Comparison of ENCODE assay signal across 14 cellular contexts in genomic region chr19:50646074-50646807, GRCh38. TPM values are rescaled to one million over a fixed set of nuclear protein-coding genes. Genes with fewer than 3 reads are reported as not detected.
DNase-seq lines count a peak whose midpoint lies in the region.
"Had no signal": no experiment of that assay in that cellular context is flagged by ENCODE, and none has a peak within 500 bp of the region (broad histone marks: within the 10 kb centered on the region; RNA-seq: fewer than 3 reads in every experiment).

No MANE protein-coding gene starts in this region.

- DNase-seq in GM04504 (ENCODE audit: low read depth) (peak; percentile 20), MV-4-11 (lab: John Stamatoyannopoulos, UW) (peak; percentile 44), dermis blood vessel endothelial cell (peak; percentile 34), renal cortical epithelial cell (ENCODE audit: low read depth) (peak; percentile 58), HPDE6-E6E7 (ENCODE audit: extremely low spot score) (no peak), OCI-M2 (lab: John Stamatoyannopoulos, UW; ENCODE audit: unreplicated experiment) (no peak), DMS79 (lab: John Stamatoyannopoulos, UW) (no peak)
- DNase-seq: activated CD4-positive, alpha-beta memory T cell treated with anti-CD3 and anti-CD28 coated beads for 36 hours; activated effector memory CD4-positive, alpha-beta T cell treated with Interleukin-2 at 50 U/mL for 16 hours; Karpas-422; naive B cell had no signal

RNA-seq across cellular contexts. Expression of gene C19orf81, which starts 3.0 kb away (rescaled TPM):
- total RNA-seq in dermis blood vessel endothelial cell (0.28 TPM in 1 of 2 replicates, not detected in the other), renal cortical epithelial cell (0.40 TPM in 1 of 2 replicates, not detected in the other)
- total RNA-seq: sciatic nerve; T-helper 2 cell treated with Interferon-gamma antibody and Interleukin-4, amounts not matched to agents 100 ng/mL and 5 ng/mL, for 36 hours; tibial nerve had no signal

RNA-seq across cellular contexts. Expression of gene SYT3, which starts 6.6 kb away (rescaled TPM):
- total RNA-seq in dermis blood vessel endothelial cell = under 0.01 TPM in 1 of 2 replicates, not detected in the other
- total RNA-seq in renal cortical epithelial cell = 0.40 TPM in 1 of 2 replicates, not detected in the other
- total RNA-seq: activated CD4-positive, alpha-beta memory T cell treated with anti-CD3 and anti-CD28 coated beads for 36 hours; sciatic nerve; T-helper 2 cell treated with Interferon-gamma antibody and Interleukin-4, amounts not matched to agents 100 ng/mL and 5 ng/mL, for 36 hours; tibial nerve had no signal

Comparison
In these comparisons a context has a peak if more than half of its experiments do, and no peak if none do; other contexts are left out.
1. DNase-seq: peak in GM04504 (single experiment), MV-4-11 (single experiment), dermis blood vessel endothelial cell (single experiment) and renal cortical epithelial cell (single experiment); none in HPDE6-E6E7 (single experiment), OCI-M2 (single experiment) and DMS79 (single experiment).